In the genomic region with DNA sequence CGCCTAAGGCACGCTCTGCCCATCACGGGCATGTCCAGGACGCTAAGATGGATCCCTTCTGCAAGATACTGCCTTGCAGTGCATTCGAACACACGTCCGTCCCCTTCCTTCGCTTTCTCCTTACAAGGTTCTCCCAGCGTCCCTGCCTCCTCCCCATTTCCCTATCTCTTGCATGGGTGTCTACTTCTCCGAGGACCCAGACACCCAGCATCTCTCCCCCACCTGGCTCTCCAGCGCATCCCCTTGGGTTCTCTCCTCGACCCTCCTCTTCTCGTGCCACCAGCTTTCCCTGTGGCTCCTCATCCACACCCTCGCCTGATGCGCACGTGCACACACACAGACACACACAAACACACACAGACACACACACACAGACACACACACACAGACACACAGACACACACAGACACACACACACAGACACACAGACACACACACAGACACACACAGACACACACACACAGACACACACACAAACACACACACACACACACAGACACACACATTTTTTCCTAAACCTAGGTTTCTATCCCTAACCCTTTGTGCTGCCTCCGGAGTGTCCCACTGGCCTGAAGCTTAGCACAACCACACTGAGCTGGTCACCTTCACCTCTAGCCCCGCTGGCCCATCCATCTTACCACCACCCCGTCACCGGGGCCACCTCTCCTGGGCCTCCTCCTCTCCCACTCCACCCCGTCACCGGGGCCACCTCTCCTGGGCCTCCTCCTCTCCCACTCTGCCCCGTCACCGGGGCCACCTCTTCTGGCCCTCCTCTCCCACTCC, we compare ENCODE assay signal across 1 cellular context.
TF ChIP-seq lines count a peak whose summit lies in the region.

No MANE protein-coding gene starts in this region.

TF ChIP-seq in K562, 482 proteins besides CTCF, POLR2A, EP300 and RAD21:
- TF ChIP-seq FOS (IDR thresholded peaks at IDR 0.05; ENCODE audit: extremely low read depth, insufficient read length) (no peak), ARHGAP35 (IDR thresholded peaks at IDR 0.05; ENCODE audit: partially characterized antibody) (no peak), DACH1 (IDR thresholded peaks at IDR 0.05; ENCODE audit: partially characterized antibody) (no peak), PHB (CRISPR knock-in tag; IDR thresholded peaks at IDR 0.05) (no peak), RBM15 (IDR thresholded peaks at IDR 0.05; ENCODE audit: insufficient read depth, low read length) (no peak), YY1 (IDR thresholded peaks at IDR 0.05; ENCODE audit: borderline replicate concordance in 1 of 3, control insufficient read depth in 1 of 3, extremely low read depth in 1 of 3, insufficient read depth in 3 of 3, insufficient read length in 1 of 3, insufficient replicate concordance in 2 of 3, low read depth in 1 of 3, low read length in 2 of 3) (no peak), TAF1 (IDR thresholded peaks at IDR 0.05; ENCODE audit: control insufficient read depth, extremely low read depth, insufficient read depth, low read length, severe bottlenecking) (no peak), HMG20B (CRISPR knock-in tag; IDR thresholded peaks at IDR 0.05) (no peak), ZFP30 (CRISPR knock-in tag; IDR thresholded peaks at IDR 0.05; ENCODE audit: borderline replicate concordance) (no peak), CSDE1 (IDR thresholded peaks at IDR 0.05) (no peak), CBFA2T3 (IDR thresholded peaks at IDR 0.05) (no peak), NBN (IDR thresholded peaks at IDR 0.05; ENCODE audit: low read depth) (no peak), ESRRA (IDR thresholded peaks at IDR 0.05; ENCODE audit: borderline replicate concordance, low read depth) (no peak), GATAD2B (IDR thresholded peaks at IDR 0.05; ENCODE audit: borderline replicate concordance) (no peak), KAT7 (CRISPR knock-in tag; IDR thresholded peaks at IDR 0.05; ENCODE audit: borderline replicate concordance) (no peak), EWSR1 (IDR thresholded peaks at IDR 0.05; ENCODE audit: borderline replicate concordance, low read depth, partially characterized antibody) (no peak)
- TF ChIP-seq, protein P1, sequence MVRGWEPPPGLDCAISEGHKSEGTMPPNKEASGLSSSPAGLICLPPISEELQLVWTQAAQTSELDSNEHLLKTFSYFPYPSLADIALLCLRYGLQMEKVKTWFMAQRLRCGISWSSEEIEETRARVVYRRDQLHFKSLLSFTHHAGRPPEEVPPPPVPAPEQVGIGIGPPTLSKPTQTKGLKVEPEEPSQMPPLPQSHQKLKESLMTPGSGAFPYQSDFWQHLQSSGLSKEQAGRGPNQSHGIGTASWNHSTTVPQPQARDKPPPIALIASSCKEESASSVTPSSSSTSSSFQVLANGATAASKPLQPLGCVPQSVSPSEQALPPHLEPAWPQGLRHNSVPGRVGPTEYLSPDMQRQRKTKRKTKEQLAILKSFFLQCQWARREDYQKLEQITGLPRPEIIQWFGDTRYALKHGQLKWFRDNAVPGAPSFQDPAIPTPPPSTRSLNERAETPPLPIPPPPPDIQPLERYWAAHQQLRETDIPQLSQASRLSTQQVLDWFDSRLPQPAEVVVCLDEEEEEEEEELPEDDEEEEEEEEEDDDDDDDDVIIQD (CRISPR knock-in tag; IDR thresholded peaks at IDR 0.05): no peak
- TF ChIP-seq, protein P2, sequence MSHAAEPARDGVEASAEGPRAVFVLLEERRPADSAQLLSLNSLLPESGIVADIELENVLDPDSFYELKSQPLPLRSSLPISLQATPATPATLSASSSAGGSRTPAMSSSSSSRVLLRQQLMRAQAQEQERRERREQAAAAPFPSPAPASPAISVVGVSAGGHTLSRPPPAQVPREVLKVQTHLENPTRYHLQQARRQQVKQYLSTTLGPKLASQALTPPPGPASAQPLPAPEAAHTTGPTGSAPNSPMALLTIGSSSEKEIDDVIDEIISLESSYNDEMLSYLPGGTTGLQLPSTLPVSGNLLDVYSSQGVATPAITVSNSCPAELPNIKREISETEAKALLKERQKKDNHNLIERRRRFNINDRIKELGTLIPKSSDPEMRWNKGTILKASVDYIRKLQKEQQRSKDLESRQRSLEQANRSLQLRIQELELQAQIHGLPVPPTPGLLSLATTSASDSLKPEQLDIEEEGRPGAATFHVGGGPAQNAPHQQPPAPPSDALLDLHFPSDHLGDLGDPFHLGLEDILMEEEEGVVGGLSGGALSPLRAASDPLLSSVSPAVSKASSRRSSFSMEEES (CRISPR knock-in tag; IDR thresholded peaks at IDR 0.05): no peak
- TF ChIP-seq, protein P3, sequence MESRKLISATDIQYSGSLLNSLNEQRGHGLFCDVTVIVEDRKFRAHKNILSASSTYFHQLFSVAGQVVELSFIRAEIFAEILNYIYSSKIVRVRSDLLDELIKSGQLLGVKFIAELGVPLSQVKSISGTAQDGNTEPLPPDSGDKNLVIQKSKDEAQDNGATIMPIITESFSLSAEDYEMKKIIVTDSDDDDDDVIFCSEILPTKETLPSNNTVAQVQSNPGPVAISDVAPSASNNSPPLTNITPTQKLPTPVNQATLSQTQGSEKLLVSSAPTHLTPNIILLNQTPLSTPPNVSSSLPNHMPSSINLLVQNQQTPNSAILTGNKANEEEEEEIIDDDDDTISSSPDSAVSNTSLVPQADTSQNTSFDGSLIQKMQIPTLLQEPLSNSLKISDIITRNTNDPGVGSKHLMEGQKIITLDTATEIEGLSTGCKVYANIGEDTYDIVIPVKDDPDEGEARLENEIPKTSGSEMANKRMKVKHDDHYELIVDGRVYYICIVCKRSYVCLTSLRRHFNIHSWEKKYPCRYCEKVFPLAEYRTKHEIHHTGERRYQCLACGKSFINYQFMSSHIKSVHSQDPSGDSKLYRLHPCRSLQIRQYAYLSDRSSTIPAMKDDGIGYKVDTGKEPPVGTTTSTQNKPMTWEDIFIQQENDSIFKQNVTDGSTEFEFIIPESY (CRISPR knock-in tag; IDR thresholded peaks at IDR 0.05): no peak
